Comparison of ENCODE assay signal across 16 cellular contexts in genomic region chr2:9212661-9213411, GRCh38. TPM values are rescaled to one million over a fixed set of nuclear protein-coding genes. Genes with fewer than 3 reads are reported as not detected.
DNase-seq lines count a peak whose midpoint lies in the region; ATAC-seq and TF ChIP-seq lines count a peak whose summit lies in the region.
"Had no signal": no experiment of that assay in that cellular context is flagged by ENCODE, and none has a peak within 500 bp of the region (broad histone marks: within the 10 kb centered on the region; RNA-seq: fewer than 3 reads in every experiment).

No MANE protein-coding gene starts in this region.

- H3K4me3 ChIP-seq in A673 (ENCODE audit: low read depth, low read length, poor library complexity, severe bottlenecking) (no peak overlapping the region), coronary artery (peak overlapping the region; percentile 32)

- H3K4me1 Mint-ChIP-seq in progenitor cell of endocrine pancreas (ENCODE audit: low read depth), result peaks cover 45% of the 10 kb centered on the region
- no peaks in the 10 kb centered on the region for H3K4me1 Mint-ChIP-seq in stimulated activated memory B cell treated with anti-CD40 and anti-IgM and Interleukin-4, amounts not matched to agents 10 μg/mL and 1 μg/mL and 100 μg/mL, for 72 hours
- H3K4me1 Mint-ChIP-seq: stimulated activated naive CD8-positive, alpha-beta T cell treated with anti-CD3 and anti-CD28 coated beads, Interleukin-15, amount 100 ng/mL, for 72 hours had no signal

- intact Hi-C loops in A673 (cut with micrococcal nuclease; ENCODE audit: unreplicated experiment), result no loop called here

- DNase-seq in A673 (ENCODE audit: low spot score) (no peak), coronary artery (ENCODE audit: low spot score) (no peak), kidney tubule cell (ENCODE audit: low spot score) (peak; percentile 57), progenitor cell of endocrine pancreas (ENCODE audit: low spot score, unreplicated experiment) (no peak), anterior cingulate cortex (lab: John Stamatoyannopoulos, UW) (no peak)
- DNase-seq: ACHN; activated CD4-positive, alpha-beta T cell treated with anti-CD3 and anti-CD28 coated beads, Interleukin-2, amount 10 ng/mL, durations not matched to agents 24 days and 14 days; activated gamma-delta T cell; DMS153; HCEC 1CT; NCI-H1417 treated with DMSO at 0.1 percent for 48 hours; stimulated activated CD4-positive, alpha-beta T cell treated with anti-CD3 and anti-CD28 coated beads, Interleukin-4, amount 100 ng/mL, for 1 hour; stimulated activated naive CD8-positive, alpha-beta T cell treated with anti-CD3 and anti-CD28 coated beads, Interleukin-15, amount 100 ng/mL, for 72 hours had no signal

- peaks cover 11% of the 10 kb centered on the region for H3K36me3 Mint-ChIP-seq in progenitor cell of endocrine pancreas (ENCODE audit: insufficient read depth)
- no peaks in the 10 kb centered on the region for H3K36me3 Mint-ChIP-seq in stimulated activated memory B cell treated with anti-CD40 and anti-IgM and Interleukin-4, amounts not matched to agents 10 μg/mL and 1 μg/mL and 100 μg/mL, for 72 hours

- POLR2A ChIA-PET in A673 (lab: Charles Lee; ENCODE audit: low non-redundant PET), result no interaction called here

- H3K27me3 ChIP-seq in A673 (replicated peaks; ENCODE audit: insufficient read depth, low read depth, low read length, poor library complexity), result no peaks in the 10 kb centered on the region

- no peak overlapping the region for H3K4me3 Mint-ChIP-seq in progenitor cell of endocrine pancreas (ENCODE audit: low read depth)
- H3K4me3 Mint-ChIP-seq in stimulated activated memory B cell treated with anti-CD40 and anti-IgM and Interleukin-4, amounts not matched to agents 10 μg/mL and 1 μg/mL and 100 μg/mL, for 72 hours, result no peak overlapping the region
- H3K4me3 Mint-ChIP-seq: activated CD4-positive, alpha-beta T cell treated with anti-CD3 and anti-CD28 coated beads, Interleukin-2, amount 10 ng/mL, durations not matched to agents 24 days and 14 days; stimulated activated naive CD8-positive, alpha-beta T cell treated with anti-CD3 and anti-CD28 coated beads, Interleukin-15, amount 100 ng/mL, for 72 hours had no signal

- H3K27ac Mint-ChIP-seq in progenitor cell of endocrine pancreas, result peak overlapping the region; percentile 89
- H3K27ac Mint-ChIP-seq in stimulated activated memory B cell treated with anti-CD40 and anti-IgM and Interleukin-4, amounts not matched to agents 10 μg/mL and 1 μg/mL and 100 μg/mL, for 72 hours, result no peak overlapping the region
- H3K27ac Mint-ChIP-seq: activated CD4-positive, alpha-beta T cell treated with anti-CD3 and anti-CD28 coated beads, Interleukin-2, amount 10 ng/mL, durations not matched to agents 24 days and 14 days had no signal

- no peaks in the 10 kb centered on the region for H3K27me3 Mint-ChIP-seq in progenitor cell of endocrine pancreas
- H3K27me3 Mint-ChIP-seq in stimulated activated memory B cell treated with anti-CD40 and anti-IgM and Interleukin-4, amounts not matched to agents 10 μg/mL and 1 μg/mL and 100 μg/mL, for 72 hours, result peaks cover 49% of the 10 kb centered on the region

- TF ChIP-seq CTCF in A673 (conservative IDR thresholded peaks at IDR 0.05; ENCODE audit: low read depth, low read length), result no peak
- TF ChIP-seq CTCF in coronary artery (IDR thresholded peaks at IDR 0.05), result no peak
- no peak for TF ChIP-seq CTCF in progenitor cell of endocrine pancreas (IDR thresholded peaks at IDR 0.05; ENCODE audit: unreplicated experiment)

- H3K27ac ChIP-seq in A673 (ENCODE audit: low read depth, low read length, poor library complexity, severe bottlenecking) (peak overlapping the region; percentile 72), coronary artery (peak overlapping the region; percentile 67 to 92)

- peaks cover 62% of the 10 kb centered on the region for H3K4me1 ChIP-seq in A673 (ENCODE audit: insufficient read depth, low read length, poor library complexity, severe bottlenecking)

- BruUV-seq in A673 (replicated peaks; lab: Mats Ljungman, UMichigan), result no TSS peak

- no peaks in the 10 kb centered on the region for H3K36me3 ChIP-seq in A673 (ENCODE audit: insufficient read depth, low read length, poor library complexity, severe bottlenecking)

- no peaks in the 10 kb centered on the region for H3K9me3 Mint-ChIP-seq in progenitor cell of endocrine pancreas (ENCODE audit: low read depth)
- H3K9me3 Mint-ChIP-seq in stimulated activated memory B cell treated with anti-CD40 and anti-IgM and Interleukin-4, amounts not matched to agents 10 μg/mL and 1 μg/mL and 100 μg/mL, for 72 hours, result no peaks in the 10 kb centered on the region
- H3K9me3 Mint-ChIP-seq: activated CD4-positive, alpha-beta T cell treated with anti-CD3 and anti-CD28 coated beads, Interleukin-2, amount 10 ng/mL, durations not matched to agents 24 days and 14 days; stimulated activated naive CD8-positive, alpha-beta T cell treated with anti-CD3 and anti-CD28 coated beads, Interleukin-15, amount 100 ng/mL, for 72 hours had no signal

- CTCF ChIA-PET in A673 (lab: Charles Lee), result no interaction called here

- no peaks in the 10 kb centered on the region for H3K9me3 ChIP-seq in A673 (ENCODE audit: low read depth, low read length, poor library complexity, severe bottlenecking)

- ATAC-seq in GM21717 (IDR thresholded peaks at IDR 0.05; ENCODE audit: unreplicated experiment) (no peak), HG02623 (IDR thresholded peaks at IDR 0.05; ENCODE audit: unreplicated experiment) (no peak)
- ATAC-seq in stimulated activated memory B cell treated with anti-CD40 and anti-IgM and Interleukin-4, amounts not matched to agents 10 μg/mL and 1 μg/mL and 100 μg/mL, for 72 hours, result no peak

RNA-seq across cellular contexts. Expression of gene ASAP2, which starts 6.2 kb away (rescaled TPM):
- 45.1 and 46.8 TPM in 2 replicates for total RNA-seq in A673 (2021)
- 65.4 and 69.3 TPM in 2 replicates for total RNA-seq in progenitor cell of endocrine pancreas
